ENCODE assay signal across 1 cellular context in the genomic region with DNA sequence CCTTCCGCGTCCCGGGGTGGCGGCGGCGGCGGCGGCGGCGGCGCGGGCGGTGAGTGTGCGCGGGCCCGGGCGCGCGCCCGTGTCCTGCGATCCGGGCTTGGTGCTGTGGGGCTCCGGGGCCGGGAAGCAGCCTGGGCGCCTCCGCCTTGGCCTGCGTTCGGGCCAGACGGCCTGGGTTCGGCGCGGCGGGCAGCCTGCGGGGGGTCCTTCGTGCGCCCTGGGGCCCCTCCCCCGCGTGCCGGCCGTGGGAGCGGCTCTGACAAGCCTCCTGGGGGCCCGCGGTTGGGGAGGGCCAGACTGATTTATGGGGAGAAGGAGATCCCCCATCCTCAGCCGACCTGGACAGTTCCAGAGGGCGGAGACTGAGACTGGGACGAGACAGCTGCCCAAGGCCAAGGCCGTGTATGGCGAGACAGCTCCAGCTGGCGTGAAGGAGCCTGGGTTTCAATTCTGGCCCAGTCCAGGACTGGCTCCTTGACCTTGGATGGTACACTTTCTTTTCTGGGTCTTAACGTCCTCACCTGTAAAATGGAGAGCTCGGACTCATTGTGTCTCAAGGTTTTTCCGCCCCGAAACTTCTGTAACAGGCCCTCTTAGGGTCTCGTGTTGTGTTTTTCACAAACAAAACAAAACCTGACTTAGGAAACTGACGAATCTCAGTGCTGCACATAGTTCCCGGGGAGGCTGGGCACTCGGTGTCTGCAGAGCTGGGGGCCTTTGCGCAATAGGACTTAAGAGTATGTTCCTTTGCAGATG.
TF ChIP-seq lines count a peak whose summit lies in the region.

No MANE protein-coding gene starts in this region.

TF ChIP-seq in GM12878, 131 proteins besides CTCF, POLR2A, EP300 and RAD21 (continued from another document and continues in another):
- TF ChIP-seq TCF12 (IDR thresholded peaks at IDR 0.05; ENCODE audit: low read depth, low read length): no peak
- no peak for TF ChIP-seq CREB1 (IDR thresholded peaks at IDR 0.05; ENCODE audit: low read depth)
- TF ChIP-seq SUZ12 (IDR thresholded peaks at IDR 0.05; ENCODE audit: unreplicated experiment): no peak
- TF ChIP-seq, protein P1, sequence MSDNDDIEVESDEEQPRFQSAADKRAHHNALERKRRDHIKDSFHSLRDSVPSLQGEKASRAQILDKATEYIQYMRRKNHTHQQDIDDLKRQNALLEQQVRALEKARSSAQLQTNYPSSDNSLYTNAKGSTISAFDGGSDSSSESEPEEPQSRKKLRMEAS (IDR thresholded peaks at IDR 0.05; ENCODE audit: low read depth, low read length): no peak
- peak in 1 of 2 experiments; percentile 28; a peak in 1 of 4 replicates for TF ChIP-seq CEBPB (IDR thresholded peaks at IDR 0.05; ENCODE audit: borderline replicate concordance in 1 of 2, low read depth in 2 of 2, low read length in 2 of 2)
- TF ChIP-seq, protein P2, sequence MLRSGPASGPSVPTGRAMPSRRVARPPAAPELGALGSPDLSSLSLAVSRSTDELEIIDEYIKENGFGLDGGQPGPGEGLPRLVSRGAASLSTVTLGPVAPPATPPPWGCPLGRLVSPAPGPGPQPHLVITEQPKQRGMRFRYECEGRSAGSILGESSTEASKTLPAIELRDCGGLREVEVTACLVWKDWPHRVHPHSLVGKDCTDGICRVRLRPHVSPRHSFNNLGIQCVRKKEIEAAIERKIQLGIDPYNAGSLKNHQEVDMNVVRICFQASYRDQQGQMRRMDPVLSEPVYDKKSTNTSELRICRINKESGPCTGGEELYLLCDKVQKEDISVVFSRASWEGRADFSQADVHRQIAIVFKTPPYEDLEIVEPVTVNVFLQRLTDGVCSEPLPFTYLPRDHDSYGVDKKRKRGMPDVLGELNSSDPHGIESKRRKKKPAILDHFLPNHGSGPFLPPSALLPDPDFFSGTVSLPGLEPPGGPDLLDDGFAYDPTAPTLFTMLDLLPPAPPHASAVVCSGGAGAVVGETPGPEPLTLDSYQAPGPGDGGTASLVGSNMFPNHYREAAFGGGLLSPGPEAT (IDR thresholded peaks at IDR 0.05; ENCODE audit: low read depth): no peak; the same call in 1 of the 2 replicates
- no peak for TF ChIP-seq YBX1 (IDR thresholded peaks at IDR 0.05)
- TF ChIP-seq, protein P3, sequence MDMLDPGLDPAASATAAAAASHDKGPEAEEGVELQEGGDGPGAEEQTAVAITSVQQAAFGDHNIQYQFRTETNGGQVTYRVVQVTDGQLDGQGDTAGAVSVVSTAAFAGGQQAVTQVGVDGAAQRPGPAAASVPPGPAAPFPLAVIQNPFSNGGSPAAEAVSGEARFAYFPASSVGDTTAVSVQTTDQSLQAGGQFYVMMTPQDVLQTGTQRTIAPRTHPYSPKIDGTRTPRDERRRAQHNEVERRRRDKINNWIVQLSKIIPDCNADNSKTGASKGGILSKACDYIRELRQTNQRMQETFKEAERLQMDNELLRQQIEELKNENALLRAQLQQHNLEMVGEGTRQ (IDR thresholded peaks at IDR 0.05; ENCODE audit: borderline replicate concordance, low read depth, low read length): no peak
- no peak for TF ChIP-seq EGR1 (IDR thresholded peaks at IDR 0.05; ENCODE audit: borderline replicate concordance in 1 of 2, low read depth in 2 of 2, low read length in 2 of 2)
- TF ChIP-seq RCOR1 (conservative IDR thresholded peaks at IDR 0.05; ENCODE audit: low read depth, low read length): no peak
- TF ChIP-seq, protein P4, sequence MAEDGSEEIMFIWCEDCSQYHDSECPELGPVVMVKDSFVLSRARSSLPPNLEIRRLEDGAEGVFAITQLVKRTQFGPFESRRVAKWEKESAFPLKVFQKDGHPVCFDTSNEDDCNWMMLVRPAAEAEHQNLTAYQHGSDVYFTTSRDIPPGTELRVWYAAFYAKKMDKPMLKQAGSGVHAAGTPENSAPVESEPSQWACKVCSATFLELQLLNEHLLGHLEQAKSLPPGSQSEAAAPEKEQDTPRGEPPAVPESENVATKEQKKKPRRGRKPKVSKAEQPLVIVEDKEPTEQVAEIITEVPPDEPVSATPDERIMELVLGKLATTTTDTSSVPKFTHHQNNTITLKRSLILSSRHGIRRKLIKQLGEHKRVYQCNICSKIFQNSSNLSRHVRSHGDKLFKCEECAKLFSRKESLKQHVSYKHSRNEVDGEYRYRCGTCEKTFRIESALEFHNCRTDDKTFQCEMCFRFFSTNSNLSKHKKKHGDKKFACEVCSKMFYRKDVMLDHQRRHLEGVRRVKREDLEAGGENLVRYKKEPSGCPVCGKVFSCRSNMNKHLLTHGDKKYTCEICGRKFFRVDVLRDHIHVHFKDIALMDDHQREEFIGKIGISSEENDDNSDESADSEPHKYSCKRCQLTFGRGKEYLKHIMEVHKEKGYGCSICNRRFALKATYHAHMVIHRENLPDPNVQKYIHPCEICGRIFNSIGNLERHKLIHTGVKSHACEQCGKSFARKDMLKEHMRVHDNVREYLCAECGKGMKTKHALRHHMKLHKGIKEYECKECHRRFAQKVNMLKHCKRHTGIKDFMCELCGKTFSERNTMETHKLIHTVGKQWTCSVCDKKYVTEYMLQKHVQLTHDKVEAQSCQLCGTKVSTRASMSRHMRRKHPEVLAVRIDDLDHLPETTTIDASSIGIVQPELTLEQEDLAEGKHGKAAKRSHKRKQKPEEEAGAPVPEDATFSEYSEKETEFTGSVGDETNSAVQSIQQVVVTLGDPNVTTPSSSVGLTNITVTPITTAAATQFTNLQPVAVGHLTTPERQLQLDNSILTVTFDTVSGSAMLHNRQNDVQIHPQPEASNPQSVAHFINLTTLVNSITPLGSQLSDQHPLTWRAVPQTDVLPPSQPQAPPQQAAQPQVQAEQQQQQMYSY (CRISPR knock-in tag; IDR thresholded peaks at IDR 0.05): no peak
- TF ChIP-seq ESRRA (IDR thresholded peaks at IDR 0.05; ENCODE audit: low read length): no peak
- no peak for TF ChIP-seq JUNB (IDR thresholded peaks at IDR 0.05)
- no peak for TF ChIP-seq NFXL1 (IDR thresholded peaks at IDR 0.05; ENCODE audit: borderline replicate concordance)
- TF ChIP-seq SPI1 (IDR thresholded peaks at IDR 0.05; ENCODE audit: borderline replicate concordance, insufficient read depth, low read depth, low read length): no peak
- TF ChIP-seq ZNF24 (IDR thresholded peaks at IDR 0.05): no peak
- TF ChIP-seq SMAD5 (IDR thresholded peaks at IDR 0.05; ENCODE audit: low read depth): 0 out of 2 replicates have a peak, but pooled peaks have one; percentile 32
- TF ChIP-seq, protein P5, sequence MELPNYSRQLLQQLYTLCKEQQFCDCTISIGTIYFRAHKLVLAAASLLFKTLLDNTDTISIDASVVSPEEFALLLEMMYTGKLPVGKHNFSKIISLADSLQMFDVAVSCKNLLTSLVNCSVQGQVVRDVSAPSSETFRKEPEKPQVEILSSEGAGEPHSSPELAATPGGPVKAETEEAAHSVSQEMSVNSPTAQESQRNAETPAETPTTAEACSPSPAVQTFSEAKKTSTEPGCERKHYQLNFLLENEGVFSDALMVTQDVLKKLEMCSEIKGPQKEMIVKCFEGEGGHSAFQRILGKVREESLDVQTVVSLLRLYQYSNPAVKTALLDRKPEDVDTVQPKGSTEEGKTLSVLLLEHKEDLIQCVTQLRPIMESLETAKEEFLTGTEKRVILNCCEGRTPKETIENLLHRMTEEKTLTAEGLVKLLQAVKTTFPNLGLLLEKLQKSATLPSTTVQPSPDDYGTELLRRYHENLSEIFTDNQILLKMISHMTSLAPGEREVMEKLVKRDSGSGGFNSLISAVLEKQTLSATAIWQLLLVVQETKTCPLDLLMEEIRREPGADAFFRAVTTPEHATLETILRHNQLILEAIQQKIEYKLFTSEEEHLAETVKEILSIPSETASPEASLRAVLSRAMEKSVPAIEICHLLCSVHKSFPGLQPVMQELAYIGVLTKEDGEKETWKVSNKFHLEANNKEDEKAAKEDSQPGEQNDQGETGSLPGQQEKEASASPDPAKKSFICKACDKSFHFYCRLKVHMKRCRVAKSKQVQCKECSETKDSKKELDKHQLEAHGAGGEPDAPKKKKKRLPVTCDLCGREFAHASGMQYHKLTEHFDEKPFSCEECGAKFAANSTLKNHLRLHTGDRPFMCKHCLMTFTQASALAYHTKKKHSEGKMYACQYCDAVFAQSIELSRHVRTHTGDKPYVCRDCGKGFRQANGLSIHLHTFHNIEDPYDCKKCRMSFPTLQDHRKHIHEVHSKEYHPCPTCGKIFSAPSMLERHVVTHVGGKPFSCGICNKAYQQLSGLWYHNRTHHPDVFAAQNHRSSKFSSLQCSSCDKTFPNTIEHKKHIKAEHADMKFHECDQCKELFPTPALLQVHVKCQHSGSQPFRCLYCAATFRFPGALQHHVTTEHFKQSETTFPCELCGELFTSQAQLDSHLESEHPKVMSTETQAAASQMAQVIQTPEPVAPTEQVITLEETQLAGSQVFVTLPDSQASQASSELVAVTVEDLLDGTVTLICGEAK (IDR thresholded peaks at IDR 0.05; ENCODE audit: borderline replicate concordance): no peak
- TF ChIP-seq CHD2 (IDR thresholded peaks at IDR 0.05; ENCODE audit: borderline replicate concordance, low read depth, low read length): 0 out of 2 replicates have a peak, but pooled peaks have one; percentile 32
- TF ChIP-seq PAX8 (IDR thresholded peaks at IDR 0.05): no peak
- TF ChIP-seq MTA2 (IDR thresholded peaks at IDR 0.05; ENCODE audit: low read depth): no peak
- no peak for TF ChIP-seq ATF7 (IDR thresholded peaks at IDR 0.05; ENCODE audit: low read depth)
- TF ChIP-seq, protein P6, sequence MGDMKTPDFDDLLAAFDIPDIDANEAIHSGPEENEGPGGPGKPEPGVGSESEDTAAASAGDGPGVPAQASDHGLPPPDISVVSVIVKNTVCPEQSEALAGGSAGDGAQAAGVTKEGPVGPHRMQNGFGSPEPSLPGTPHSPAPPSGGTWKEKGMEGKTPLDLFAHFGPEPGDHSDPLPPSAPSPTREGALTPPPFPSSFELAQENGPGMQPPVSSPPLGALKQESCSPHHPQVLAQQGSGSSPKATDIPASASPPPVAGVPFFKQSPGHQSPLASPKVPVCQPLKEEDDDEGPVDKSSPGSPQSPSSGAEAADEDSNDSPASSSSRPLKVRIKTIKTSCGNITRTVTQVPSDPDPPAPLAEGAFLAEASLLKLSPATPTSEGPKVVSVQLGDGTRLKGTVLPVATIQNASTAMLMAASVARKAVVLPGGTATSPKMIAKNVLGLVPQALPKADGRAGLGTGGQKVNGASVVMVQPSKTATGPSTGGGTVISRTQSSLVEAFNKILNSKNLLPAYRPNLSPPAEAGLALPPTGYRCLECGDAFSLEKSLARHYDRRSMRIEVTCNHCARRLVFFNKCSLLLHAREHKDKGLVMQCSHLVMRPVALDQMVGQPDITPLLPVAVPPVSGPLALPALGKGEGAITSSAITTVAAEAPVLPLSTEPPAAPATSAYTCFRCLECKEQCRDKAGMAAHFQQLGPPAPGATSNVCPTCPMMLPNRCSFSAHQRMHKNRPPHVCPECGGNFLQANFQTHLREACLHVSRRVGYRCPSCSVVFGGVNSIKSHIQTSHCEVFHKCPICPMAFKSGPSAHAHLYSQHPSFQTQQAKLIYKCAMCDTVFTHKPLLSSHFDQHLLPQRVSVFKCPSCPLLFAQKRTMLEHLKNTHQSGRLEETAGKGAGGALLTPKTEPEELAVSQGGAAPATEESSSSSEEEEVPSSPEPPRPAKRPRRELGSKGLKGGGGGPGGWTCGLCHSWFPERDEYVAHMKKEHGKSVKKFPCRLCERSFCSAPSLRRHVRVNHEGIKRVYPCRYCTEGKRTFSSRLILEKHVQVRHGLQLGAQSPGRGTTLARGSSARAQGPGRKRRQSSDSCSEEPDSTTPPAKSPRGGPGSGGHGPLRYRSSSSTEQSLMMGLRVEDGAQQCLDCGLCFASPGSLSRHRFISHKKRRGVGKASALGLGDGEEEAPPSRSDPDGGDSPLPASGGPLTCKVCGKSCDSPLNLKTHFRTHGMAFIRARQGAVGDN (IDR thresholded peaks at IDR 0.05): peak; percentile 68
- TF ChIP-seq HDGF (IDR thresholded peaks at IDR 0.05): peak; percentile 21; the same call in 1 of the 2 replicates
- TF ChIP-seq MYC (IDR thresholded peaks at IDR 0.05; ENCODE audit: insufficient read depth, insufficient read length, insufficient replicate concordance, low read length, severe bottlenecking): no peak
- no peak for TF ChIP-seq RBBP5 (conservative IDR thresholded peaks at IDR 0.05)
- TF ChIP-seq SREBF2 (IDR thresholded peaks at IDR 0.05; ENCODE audit: low read length): no peak
- TF ChIP-seq ZNF384 (IDR thresholded peaks at IDR 0.05; ENCODE audit: borderline replicate concordance, low read depth, low read length): no peak
- TF ChIP-seq NBN (IDR thresholded peaks at IDR 0.05): peak; percentile 49; the same call in 1 of the 2 replicates
- TF ChIP-seq SP1 (IDR thresholded peaks at IDR 0.05; ENCODE audit: low read depth, low read length): no peak
- no peak for TF ChIP-seq EED (IDR thresholded peaks at IDR 0.05; ENCODE audit: low read depth)
- TF ChIP-seq POU2F2 (IDR thresholded peaks at IDR 0.05; ENCODE audit: borderline replicate concordance, low read depth, low read length): no peak; the same call in 2 of the 3 replicates
- TF ChIP-seq STAT1 (conservative IDR thresholded peaks at IDR 0.05): no peak
- 0 out of 2 replicates have a peak, but pooled peaks have one; percentile 77 for TF ChIP-seq CHD1 (IDR thresholded peaks at IDR 0.05; ENCODE audit: low read depth, low read length)
- no peak for TF ChIP-seq NR2C2 (IDR thresholded peaks at IDR 0.05; ENCODE audit: borderline replicate concordance, control insufficient read depth, insufficient read length, low read depth)
- no peak for TF ChIP-seq SMC3 (IDR thresholded peaks at IDR 0.05; ENCODE audit: borderline replicate concordance, low read length)
- no peak for TF ChIP-seq MEF2A (IDR thresholded peaks at IDR 0.05; ENCODE audit: insufficient read depth, low read depth, low read length)
- TF ChIP-seq, protein P7, sequence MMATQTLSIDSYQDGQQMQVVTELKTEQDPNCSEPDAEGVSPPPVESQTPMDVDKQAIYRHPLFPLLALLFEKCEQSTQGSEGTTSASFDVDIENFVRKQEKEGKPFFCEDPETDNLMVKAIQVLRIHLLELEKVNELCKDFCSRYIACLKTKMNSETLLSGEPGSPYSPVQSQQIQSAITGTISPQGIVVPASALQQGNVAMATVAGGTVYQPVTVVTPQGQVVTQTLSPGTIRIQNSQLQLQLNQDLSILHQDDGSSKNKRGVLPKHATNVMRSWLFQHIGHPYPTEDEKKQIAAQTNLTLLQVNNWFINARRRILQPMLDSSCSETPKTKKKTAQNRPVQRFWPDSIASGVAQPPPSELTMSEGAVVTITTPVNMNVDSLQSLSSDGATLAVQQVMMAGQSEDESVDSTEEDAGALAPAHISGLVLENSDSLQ (IDR thresholded peaks at IDR 0.05): peak; percentile 27; the same call in 1 of the 2 replicates
- no peak for TF ChIP-seq ZZZ3 (IDR thresholded peaks at IDR 0.05; ENCODE audit: control insufficient read depth, insufficient read length, low read depth)
- TF ChIP-seq KDM1A (IDR thresholded peaks at IDR 0.05; ENCODE audit: borderline replicate concordance): no peak
- TF ChIP-seq SREBF1 (IDR thresholded peaks at IDR 0.05; ENCODE audit: low read length): no peak
- TF ChIP-seq SUPT20H (IDR thresholded peaks at IDR 0.05; ENCODE audit: borderline replicate concordance, control insufficient read depth, low read depth, low read length): no peak
- TF ChIP-seq ETV6 (conservative IDR thresholded peaks at IDR 0.05 in 1 of 2, IDR thresholded peaks at IDR 0.05 in 1 of 2; ENCODE audit: borderline replicate concordance in 1 of 2, low read depth in 1 of 2): no peak
- no peak for TF ChIP-seq SMAD1 (IDR thresholded peaks at IDR 0.05; ENCODE audit: low read depth, partially characterized antibody)
- peak; percentile 48 for TF ChIP-seq BACH1 (IDR thresholded peaks at IDR 0.05; ENCODE audit: borderline replicate concordance)
- TF ChIP-seq CREM (IDR thresholded peaks at IDR 0.05; ENCODE audit: low read depth): no peak
- no peak for TF ChIP-seq KAT2A (conservative IDR thresholded peaks at IDR 0.05; ENCODE audit: control insufficient read depth, low read depth, low read length)
- no peak for TF ChIP-seq NRF1 (conservative IDR thresholded peaks at IDR 0.05; ENCODE audit: low read depth, low read length)
- no peak for TF ChIP-seq RAD51 (IDR thresholded peaks at IDR 0.05)
